In the genomic region with DNA sequence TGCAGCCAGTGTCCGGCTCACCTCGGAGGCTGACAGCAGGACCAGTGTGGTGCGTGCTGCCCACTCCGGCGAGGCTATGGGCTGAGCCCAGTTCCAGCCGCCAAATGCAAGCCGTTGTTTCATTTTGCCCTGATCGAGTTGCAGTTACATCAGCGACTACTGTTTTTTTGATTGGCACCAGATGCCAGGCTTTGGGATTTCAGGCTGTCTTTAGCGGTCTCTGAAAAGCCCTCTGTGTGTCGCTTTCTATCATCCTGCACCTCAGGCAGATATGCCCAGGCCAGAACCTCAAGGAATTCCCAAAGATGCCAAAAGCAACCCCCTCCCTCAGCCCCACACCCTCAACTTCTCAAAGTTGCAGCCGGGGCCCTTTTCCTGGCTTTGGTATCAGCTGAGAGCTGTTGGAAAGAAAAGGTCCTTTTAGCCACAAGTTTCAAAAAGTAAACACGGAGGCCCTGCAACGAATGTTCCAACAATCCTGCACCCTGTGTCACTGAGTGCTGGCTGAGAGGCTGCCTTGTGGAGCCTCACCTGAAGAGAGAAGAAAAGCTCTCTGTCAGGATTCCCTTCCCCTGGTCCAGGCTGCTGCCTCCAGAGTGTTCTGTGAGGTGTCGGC, we compare ENCODE assay signal across 1 cellular context.
TF ChIP-seq lines count a peak whose summit lies in the region.

No MANE protein-coding gene starts in this region.

TF ChIP-seq in HepG2, 621 proteins besides CTCF, POLR2A, EP300 and RAD21 (continued from another document and continues in another):
- TF ChIP-seq ZNF781 (CRISPR knock-in tag; IDR thresholded peaks at IDR 0.05; ENCODE audit: borderline replicate concordance, not compliant biosample characterization) (peak; percentile 38), TP53 (CRISPR knock-in tag; conservative IDR thresholded peaks at IDR 0.05) (no peak), STAT5B (CRISPR knock-in tag; IDR thresholded peaks at IDR 0.05) (no peak), ISX (CRISPR knock-in tag; conservative IDR thresholded peaks at IDR 0.05) (no peak), BORCS8-MEF2B (CRISPR knock-in tag; IDR thresholded peaks at IDR 0.05) (no peak), ZNF775 (CRISPR knock-in tag; IDR thresholded peaks at IDR 0.05; ENCODE audit: borderline replicate concordance) (no peak; the same call in 1 of the 2 replicates), GABPA (IDR thresholded peaks at IDR 0.05; ENCODE audit: low read depth, low read length) (no peak), GABPA (CRISPR knock-in tag; IDR thresholded peaks at IDR 0.05; ENCODE audit: low read depth) (no peak), NR2C2 (CRISPR knock-in tag; IDR thresholded peaks at IDR 0.05; ENCODE audit: borderline replicate concordance) (no peak), ZZZ3 (CRISPR knock-in tag; IDR thresholded peaks at IDR 0.05; ENCODE audit: borderline replicate concordance) (0 out of 2 replicates have a peak, but pooled peaks have one; percentile 60), ZNF496 (CRISPR knock-in tag; IDR thresholded peaks at IDR 0.05; ENCODE audit: insufficient replicate concordance) (no peak), ZNF570 (CRISPR knock-in tag; IDR thresholded peaks at IDR 0.05; ENCODE audit: borderline replicate concordance) (no peak), CBX5 (CRISPR knock-in tag; IDR thresholded peaks at IDR 0.05; ENCODE audit: borderline replicate concordance) (no peak), SP2 (CRISPR knock-in tag; IDR thresholded peaks at IDR 0.05) (no peak), HDAC1 (CRISPR knock-in tag; IDR thresholded peaks at IDR 0.05) (peak; percentile 67; the same call in 1 of the 2 replicates), ZNF766 (CRISPR knock-in tag; IDR thresholded peaks at IDR 0.05; ENCODE audit: borderline replicate concordance) (no peak), SIX1 (CRISPR knock-in tag; IDR thresholded peaks at IDR 0.05; ENCODE audit: borderline replicate concordance) (0 out of 2 replicates have a peak, but pooled peaks have one; percentile 16), MIER3 (CRISPR knock-in tag; IDR thresholded peaks at IDR 0.05; ENCODE audit: borderline replicate concordance) (no peak), ZNF777 (CRISPR knock-in tag; IDR thresholded peaks at IDR 0.05) (no peak), NFYC (CRISPR knock-in tag; IDR thresholded peaks at IDR 0.05) (no peak), THAP11 (CRISPR knock-in tag; IDR thresholded peaks at IDR 0.05) (no peak), RNF2 (conservative IDR thresholded peaks at IDR 0.05; ENCODE audit: low read depth) (no peak), KLF16 (CRISPR knock-in tag; IDR thresholded peaks at IDR 0.05) (0 out of 4 replicates have a peak, but pooled peaks of 1 of the 2 experiments have one; percentile 28), ZNF788 (CRISPR knock-in tag; IDR thresholded peaks at IDR 0.05; ENCODE audit: borderline replicate concordance) (peak; percentile 65; the same call in 1 of the 2 replicates), SP5 (CRISPR knock-in tag; IDR thresholded peaks at IDR 0.05; ENCODE audit: borderline replicate concordance, low read depth) (no peak), ZMYM4 (CRISPR knock-in tag; IDR thresholded peaks at IDR 0.05) (0 out of 2 replicates have a peak, but pooled peaks have one; percentile 33), SMARCC2 (IDR thresholded peaks at IDR 0.05) (no peak), MAZ (IDR thresholded peaks at IDR 0.05; ENCODE audit: borderline replicate concordance, low read depth, low read length) (no peak), MAZ (CRISPR knock-in tag; IDR thresholded peaks at IDR 0.05; ENCODE audit: low read depth) (no peak), ZNF589 (CRISPR knock-in tag; conservative IDR thresholded peaks at IDR 0.05) (no peak), PHF8 (CRISPR knock-in tag; IDR thresholded peaks at IDR 0.05) (no peak), ZNF558 (CRISPR knock-in tag; IDR thresholded peaks at IDR 0.05; ENCODE audit: borderline replicate concordance) (no peak)
- TF ChIP-seq, protein P1, sequence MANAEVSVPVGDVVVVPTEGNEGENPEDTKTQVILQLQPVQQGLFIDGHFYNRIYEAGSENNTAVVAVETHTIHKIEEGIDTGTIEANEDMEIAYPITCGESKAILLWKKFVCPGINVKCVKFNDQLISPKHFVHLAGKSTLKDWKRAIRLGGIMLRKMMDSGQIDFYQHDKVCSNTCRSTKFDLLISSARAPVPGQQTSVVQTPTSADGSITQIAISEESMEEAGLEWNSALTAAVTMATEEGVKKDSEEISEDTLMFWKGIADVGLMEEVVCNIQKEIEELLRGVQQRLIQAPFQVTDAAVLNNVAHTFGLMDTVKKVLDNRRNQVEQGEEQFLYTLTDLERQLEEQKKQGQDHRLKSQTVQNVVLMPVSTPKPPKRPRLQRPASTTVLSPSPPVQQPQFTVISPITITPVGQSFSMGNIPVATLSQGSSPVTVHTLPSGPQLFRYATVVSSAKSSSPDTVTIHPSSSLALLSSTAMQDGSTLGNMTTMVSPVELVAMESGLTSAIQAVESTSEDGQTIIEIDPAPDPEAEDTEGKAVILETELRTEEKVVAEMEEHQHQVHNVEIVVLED (CRISPR knock-in tag; IDR thresholded peaks at IDR 0.05; ENCODE audit: borderline replicate concordance) = no peak; the same call in 1 of the 2 replicates
- TF ChIP-seq, protein P2, sequence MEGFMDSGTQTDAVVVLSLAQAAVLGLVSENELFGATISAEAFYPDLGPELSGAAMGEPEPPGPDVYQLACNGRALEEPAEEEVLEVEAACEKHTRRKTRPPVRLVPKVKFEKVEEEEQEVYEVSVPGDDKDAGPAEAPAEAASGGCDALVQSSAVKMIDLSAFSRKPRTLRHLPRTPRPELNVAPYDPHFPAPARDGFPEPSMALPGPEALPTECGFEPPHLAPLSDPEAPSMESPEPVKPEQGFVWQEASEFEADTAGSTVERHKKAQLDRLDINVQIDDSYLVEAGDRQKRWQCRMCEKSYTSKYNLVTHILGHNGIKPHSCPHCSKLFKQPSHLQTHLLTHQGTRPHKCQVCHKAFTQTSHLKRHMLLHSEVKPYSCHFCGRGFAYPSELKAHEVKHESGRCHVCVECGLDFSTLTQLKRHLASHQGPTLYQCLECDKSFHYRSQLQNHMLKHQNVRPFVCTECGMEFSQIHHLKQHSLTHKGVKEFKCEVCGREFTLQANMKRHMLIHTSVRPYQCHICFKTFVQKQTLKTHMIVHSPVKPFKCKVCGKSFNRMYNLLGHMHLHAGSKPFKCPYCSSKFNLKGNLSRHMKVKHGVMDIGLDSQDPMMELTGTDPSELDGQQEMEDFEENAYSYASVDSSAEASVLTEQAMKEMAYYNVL (CRISPR knock-in tag; IDR thresholded peaks at IDR 0.05; ENCODE audit: borderline replicate concordance) = peak; percentile 72; the same call in 1 of the 2 replicates
- TF ChIP-seq, protein P3, sequence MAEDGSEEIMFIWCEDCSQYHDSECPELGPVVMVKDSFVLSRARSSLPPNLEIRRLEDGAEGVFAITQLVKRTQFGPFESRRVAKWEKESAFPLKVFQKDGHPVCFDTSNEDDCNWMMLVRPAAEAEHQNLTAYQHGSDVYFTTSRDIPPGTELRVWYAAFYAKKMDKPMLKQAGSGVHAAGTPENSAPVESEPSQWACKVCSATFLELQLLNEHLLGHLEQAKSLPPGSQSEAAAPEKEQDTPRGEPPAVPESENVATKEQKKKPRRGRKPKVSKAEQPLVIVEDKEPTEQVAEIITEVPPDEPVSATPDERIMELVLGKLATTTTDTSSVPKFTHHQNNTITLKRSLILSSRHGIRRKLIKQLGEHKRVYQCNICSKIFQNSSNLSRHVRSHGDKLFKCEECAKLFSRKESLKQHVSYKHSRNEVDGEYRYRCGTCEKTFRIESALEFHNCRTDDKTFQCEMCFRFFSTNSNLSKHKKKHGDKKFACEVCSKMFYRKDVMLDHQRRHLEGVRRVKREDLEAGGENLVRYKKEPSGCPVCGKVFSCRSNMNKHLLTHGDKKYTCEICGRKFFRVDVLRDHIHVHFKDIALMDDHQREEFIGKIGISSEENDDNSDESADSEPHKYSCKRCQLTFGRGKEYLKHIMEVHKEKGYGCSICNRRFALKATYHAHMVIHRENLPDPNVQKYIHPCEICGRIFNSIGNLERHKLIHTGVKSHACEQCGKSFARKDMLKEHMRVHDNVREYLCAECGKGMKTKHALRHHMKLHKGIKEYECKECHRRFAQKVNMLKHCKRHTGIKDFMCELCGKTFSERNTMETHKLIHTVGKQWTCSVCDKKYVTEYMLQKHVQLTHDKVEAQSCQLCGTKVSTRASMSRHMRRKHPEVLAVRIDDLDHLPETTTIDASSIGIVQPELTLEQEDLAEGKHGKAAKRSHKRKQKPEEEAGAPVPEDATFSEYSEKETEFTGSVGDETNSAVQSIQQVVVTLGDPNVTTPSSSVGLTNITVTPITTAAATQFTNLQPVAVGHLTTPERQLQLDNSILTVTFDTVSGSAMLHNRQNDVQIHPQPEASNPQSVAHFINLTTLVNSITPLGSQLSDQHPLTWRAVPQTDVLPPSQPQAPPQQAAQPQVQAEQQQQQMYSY (CRISPR knock-in tag; IDR thresholded peaks at IDR 0.05) = peak; percentile 47; the same call in 1 of the 2 replicates
- TF ChIP-seq, protein P4, sequence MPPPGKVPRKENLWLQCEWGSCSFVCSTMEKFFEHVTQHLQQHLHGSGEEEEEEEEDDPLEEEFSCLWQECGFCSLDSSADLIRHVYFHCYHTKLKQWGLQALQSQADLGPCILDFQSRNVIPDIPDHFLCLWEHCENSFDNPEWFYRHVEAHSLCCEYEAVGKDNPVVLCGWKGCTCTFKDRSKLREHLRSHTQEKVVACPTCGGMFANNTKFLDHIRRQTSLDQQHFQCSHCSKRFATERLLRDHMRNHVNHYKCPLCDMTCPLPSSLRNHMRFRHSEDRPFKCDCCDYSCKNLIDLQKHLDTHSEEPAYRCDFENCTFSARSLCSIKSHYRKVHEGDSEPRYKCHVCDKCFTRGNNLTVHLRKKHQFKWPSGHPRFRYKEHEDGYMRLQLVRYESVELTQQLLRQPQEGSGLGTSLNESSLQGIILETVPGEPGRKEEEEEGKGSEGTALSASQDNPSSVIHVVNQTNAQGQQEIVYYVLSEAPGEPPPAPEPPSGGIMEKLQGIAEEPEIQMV (CRISPR knock-in tag; IDR thresholded peaks at IDR 0.05; ENCODE audit: low read depth) = no peak
- TF ChIP-seq, protein P5, sequence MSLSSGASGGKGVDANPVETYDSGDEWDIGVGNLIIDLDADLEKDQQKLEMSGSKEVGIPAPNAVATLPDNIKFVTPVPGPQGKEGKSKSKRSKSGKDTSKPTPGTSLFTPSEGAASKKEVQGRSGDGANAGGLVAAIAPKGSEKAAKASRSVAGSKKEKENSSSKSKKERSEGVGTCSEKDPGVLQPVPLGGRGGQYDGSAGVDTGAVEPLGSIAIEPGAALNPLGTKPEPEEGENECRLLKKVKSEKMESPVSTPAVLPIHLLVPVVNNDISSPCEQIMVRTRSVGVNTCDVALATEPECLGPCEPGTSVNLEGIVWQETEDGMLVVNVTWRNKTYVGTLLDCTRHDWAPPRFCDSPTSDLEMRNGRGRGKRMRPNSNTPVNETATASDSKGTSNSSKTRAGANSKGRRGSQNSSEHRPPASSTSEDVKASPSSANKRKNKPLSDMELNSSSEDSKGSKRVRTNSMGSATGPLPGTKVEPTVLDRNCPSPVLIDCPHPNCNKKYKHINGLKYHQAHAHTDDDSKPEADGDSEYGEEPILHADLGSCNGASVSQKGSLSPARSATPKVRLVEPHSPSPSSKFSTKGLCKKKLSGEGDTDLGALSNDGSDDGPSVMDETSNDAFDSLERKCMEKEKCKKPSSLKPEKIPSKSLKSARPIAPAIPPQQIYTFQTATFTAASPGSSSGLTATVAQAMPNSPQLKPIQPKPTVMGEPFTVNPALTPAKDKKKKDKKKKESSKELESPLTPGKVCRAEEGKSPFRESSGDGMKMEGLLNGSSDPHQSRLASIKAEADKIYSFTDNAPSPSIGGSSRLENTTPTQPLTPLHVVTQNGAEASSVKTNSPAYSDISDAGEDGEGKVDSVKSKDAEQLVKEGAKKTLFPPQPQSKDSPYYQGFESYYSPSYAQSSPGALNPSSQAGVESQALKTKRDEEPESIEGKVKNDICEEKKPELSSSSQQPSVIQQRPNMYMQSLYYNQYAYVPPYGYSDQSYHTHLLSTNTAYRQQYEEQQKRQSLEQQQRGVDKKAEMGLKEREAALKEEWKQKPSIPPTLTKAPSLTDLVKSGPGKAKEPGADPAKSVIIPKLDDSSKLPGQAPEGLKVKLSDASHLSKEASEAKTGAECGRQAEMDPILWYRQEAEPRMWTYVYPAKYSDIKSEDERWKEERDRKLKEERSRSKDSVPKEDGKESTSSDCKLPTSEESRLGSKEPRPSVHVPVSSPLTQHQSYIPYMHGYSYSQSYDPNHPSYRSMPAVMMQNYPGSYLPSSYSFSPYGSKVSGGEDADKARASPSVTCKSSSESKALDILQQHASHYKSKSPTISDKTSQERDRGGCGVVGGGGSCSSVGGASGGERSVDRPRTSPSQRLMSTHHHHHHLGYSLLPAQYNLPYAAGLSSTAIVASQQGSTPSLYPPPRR (CRISPR knock-in tag; IDR thresholded peaks at IDR 0.05; ENCODE audit: borderline replicate concordance) = peak; percentile 63
- TF ChIP-seq, protein P6, sequence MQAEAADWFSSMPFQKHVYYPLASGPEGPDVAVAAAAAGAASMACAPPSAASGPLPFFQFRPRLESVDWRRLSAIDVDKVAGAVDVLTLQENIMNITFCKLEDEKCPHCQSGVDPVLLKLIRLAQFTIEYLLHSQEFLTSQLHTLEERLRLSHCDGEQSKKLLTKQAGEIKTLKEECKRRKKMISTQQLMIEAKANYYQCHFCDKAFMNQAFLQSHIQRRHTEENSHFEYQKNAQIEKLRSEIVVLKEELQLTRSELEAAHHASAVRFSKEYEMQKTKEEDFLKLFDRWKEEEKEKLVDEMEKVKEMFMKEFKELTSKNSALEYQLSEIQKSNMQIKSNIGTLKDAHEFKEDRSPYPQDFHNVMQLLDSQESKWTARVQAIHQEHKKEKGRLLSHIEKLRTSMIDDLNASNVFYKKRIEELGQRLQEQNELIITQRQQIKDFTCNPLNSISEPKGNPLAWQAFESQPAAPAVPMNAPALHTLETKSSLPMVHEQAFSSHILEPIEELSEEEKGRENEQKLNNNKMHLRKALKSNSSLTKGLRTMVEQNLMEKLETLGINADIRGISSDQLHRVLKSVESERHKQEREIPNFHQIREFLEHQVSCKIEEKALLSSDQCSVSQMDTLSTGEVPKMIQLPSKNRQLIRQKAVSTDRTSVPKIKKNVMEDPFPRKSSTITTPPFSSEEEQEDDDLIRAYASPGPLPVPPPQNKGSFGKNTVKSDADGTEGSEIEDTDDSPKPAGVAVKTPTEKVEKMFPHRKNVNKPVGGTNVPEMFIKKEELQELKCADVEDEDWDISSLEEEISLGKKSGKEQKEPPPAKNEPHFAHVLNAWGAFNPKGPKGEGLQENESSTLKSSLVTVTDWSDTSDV (CRISPR knock-in tag; IDR thresholded peaks at IDR 0.05) = no peak
- TF ChIP-seq, protein P7, sequence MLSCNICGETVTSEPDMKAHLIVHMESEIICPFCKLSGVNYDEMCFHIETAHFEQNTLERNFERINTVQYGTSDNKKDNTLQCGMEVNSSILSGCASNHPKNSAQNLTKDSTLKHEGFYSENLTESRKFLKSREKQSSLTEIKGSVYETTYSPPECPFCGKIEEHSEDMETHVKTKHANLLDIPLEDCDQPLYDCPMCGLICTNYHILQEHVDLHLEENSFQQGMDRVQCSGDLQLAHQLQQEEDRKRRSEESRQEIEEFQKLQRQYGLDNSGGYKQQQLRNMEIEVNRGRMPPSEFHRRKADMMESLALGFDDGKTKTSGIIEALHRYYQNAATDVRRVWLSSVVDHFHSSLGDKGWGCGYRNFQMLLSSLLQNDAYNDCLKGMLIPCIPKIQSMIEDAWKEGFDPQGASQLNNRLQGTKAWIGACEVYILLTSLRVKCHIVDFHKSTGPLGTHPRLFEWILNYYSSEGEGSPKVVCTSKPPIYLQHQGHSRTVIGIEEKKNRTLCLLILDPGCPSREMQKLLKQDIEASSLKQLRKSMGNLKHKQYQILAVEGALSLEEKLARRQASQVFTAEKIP (CRISPR knock-in tag; IDR thresholded peaks at IDR 0.05; ENCODE audit: borderline replicate concordance) = no peak
- TF ChIP-seq, protein P8, sequence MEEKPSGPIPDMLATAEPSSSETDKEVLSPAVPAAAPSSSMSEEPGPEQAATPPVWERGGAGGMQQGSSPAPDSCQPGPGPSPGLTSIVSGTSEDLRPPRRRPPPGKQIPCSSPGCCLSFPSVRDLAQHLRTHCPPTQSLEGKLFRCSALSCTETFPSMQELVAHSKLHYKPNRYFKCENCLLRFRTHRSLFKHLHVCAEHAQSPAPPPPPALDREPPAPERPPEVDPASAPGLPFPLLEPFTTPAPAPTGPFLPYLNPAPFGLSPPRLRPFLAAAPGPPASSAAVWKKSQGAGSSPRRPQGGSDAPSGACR (CRISPR knock-in tag; IDR thresholded peaks at IDR 0.05) = no peak
